8 cellular contexts compared by ENCODE assay signal in genomic region chr12:48958049-48958388, GRCh38. TPM values are rescaled to one million over a fixed set of nuclear protein-coding genes. Genes with fewer than 3 reads are reported as not detected.
DNase-seq lines count a peak whose midpoint lies in the region; ATAC-seq and TF ChIP-seq lines count a peak whose summit lies in the region.

No MANE protein-coding gene starts in this region.

- POLR2A ChIA-PET in HEK293T (lab: Yijun Ruan, JAX) = interaction anchor here (0.7 to 1.9 kb wide), 10 partner anchors 11 to 172 kb away, joined by 3 to 17 read pairs (median 6); partner anchors contain the start of gene WNT10B

- no peak for DNase-seq in stimulated activated naive CD8-positive, alpha-beta T cell treated with anti-CD3 and anti-CD28 coated beads, Interleukin-15, Interleukin-2, amounts not matched to agents 100 U/mL and 50 U/mL, for 24 hours
- DNase-seq in astrocyte of the cerebellum (ENCODE audit: low read depth) = no peak
- no peak for DNase-seq in mesothelial cell of epicardium (ENCODE audit: low spot score in 2 of 2, unreplicated experiment in 2 of 2)
- DNase-seq in HEK293T (ENCODE audit: extremely low spot score) = no peak
- no peak for DNase-seq in ureter (ENCODE audit: low spot score)

- CTCF ChIA-PET in HEK293T (lab: Yijun Ruan, JAX) = interaction anchor here (1.0 to 1.1 kb wide), 4 partner anchors 16 to 72 kb away, joined by 3 to 4 read pairs (median 3); no protein-coding TSS in a partner anchor

- H3K4me3 Mint-ChIP-seq in stimulated activated naive CD8-positive, alpha-beta T cell treated with anti-CD3 and anti-CD28 coated beads, Interleukin-15, Interleukin-2, amounts not matched to agents 100 ng/mL and 50 ng/mL, for 24 hours = peak overlapping the region; percentile 91
- peak overlapping the region; percentile 97 for H3K4me3 Mint-ChIP-seq in mesothelial cell of epicardium

- in situ Hi-C loops in astrocyte of the cerebellum (cut with HindIII; ENCODE audit: low sequenced_read_pairs) = no loop called here

- H3K4me3 ChIP-seq in astrocyte of the cerebellum (ENCODE audit: low read depth, low read length) = peak overlapping the region; percentile 96

- peaks cover 15% of the 10 kb centered on the region for H3K27me3 Mint-ChIP-seq in stimulated activated naive CD8-positive, alpha-beta T cell treated with anti-CD3 and anti-CD28 coated beads, Interleukin-15, Interleukin-2, amounts not matched to agents 100 ng/mL and 50 ng/mL, for 24 hours
- H3K27me3 Mint-ChIP-seq in mesothelial cell of epicardium (ENCODE audit: low read depth) = peaks cover 7% of the 10 kb centered on the region

- peaks cover 14% of the 10 kb centered on the region for H3K36me3 Mint-ChIP-seq in stimulated activated naive CD8-positive, alpha-beta T cell treated with anti-CD3 and anti-CD28 coated beads, Interleukin-15, Interleukin-2, amounts not matched to agents 100 ng/mL and 50 ng/mL, for 24 hours (ENCODE audit: low read depth)
- no peaks in the 10 kb centered on the region for H3K36me3 Mint-ChIP-seq in mesothelial cell of epicardium

- no peak for ATAC-seq in stimulated activated naive CD8-positive, alpha-beta T cell treated with anti-CD3 and anti-CD28 coated beads, Interleukin-15, Interleukin-2, amounts not matched to agents 100 U/mL and 50 U/mL, for 24 hours
- ATAC-seq in GM18868 (IDR thresholded peaks at IDR 0.05; ENCODE audit: unreplicated experiment) (no peak), GM21526 (IDR thresholded peaks at IDR 0.05; ENCODE audit: low FRiP score, unreplicated experiment) (no peak)

- no peak for TF ChIP-seq CTCF in astrocyte of the cerebellum (IDR thresholded peaks at IDR 0.05; ENCODE audit: low read depth, low read length, missing control alignments)
- no peak for TF ChIP-seq CTCF in mesothelial cell of epicardium (IDR thresholded peaks at IDR 0.05; ENCODE audit: unreplicated experiment)

- H3K9me3 Mint-ChIP-seq in stimulated activated naive CD8-positive, alpha-beta T cell treated with anti-CD3 and anti-CD28 coated beads, Interleukin-15, Interleukin-2, amounts not matched to agents 100 ng/mL and 50 ng/mL, for 24 hours = no peaks in the 10 kb centered on the region
- H3K9me3 Mint-ChIP-seq in mesothelial cell of epicardium = no peaks in the 10 kb centered on the region

- no peak overlapping the region for H3K27ac Mint-ChIP-seq in stimulated activated naive CD8-positive, alpha-beta T cell treated with anti-CD3 and anti-CD28 coated beads, Interleukin-15, Interleukin-2, amounts not matched to agents 100 ng/mL and 50 ng/mL, for 24 hours
- H3K27ac Mint-ChIP-seq in mesothelial cell of epicardium = peak overlapping the region; percentile 98

- peaks cover 38% of the 10 kb centered on the region for H3K4me1 Mint-ChIP-seq in stimulated activated naive CD8-positive, alpha-beta T cell treated with anti-CD3 and anti-CD28 coated beads, Interleukin-15, Interleukin-2, amounts not matched to agents 100 ng/mL and 50 ng/mL, for 24 hours (ENCODE audit: low read depth)
- peaks cover 17% of the 10 kb centered on the region for H3K4me1 Mint-ChIP-seq in mesothelial cell of epicardium

TF ChIP-seq in HEK293T, 16 proteins besides CTCF, POLR2A, EP300 and RAD21:
- TF ChIP-seq FOXA1 (IDR thresholded peaks at IDR 0.05) (no peak), TARDBP (IDR thresholded peaks at IDR 0.05) (no peak), FOXK2 (IDR thresholded peaks at IDR 0.05) (no peak), LEF1 (IDR thresholded peaks at IDR 0.05; ENCODE audit: borderline replicate concordance) (no peak), SP1 (IDR thresholded peaks at IDR 0.05) (no peak), FOXM1 (IDR thresholded peaks at IDR 0.05; ENCODE audit: borderline replicate concordance) (no peak), ELF4 (IDR thresholded peaks at IDR 0.05) (no peak), SUZ12 (IDR thresholded peaks at IDR 0.05) (no peak), L3MBTL2 (conservative IDR thresholded peaks at IDR 0.05) (no peak), ARNT (IDR thresholded peaks at IDR 0.05) (no peak), HDGF (IDR thresholded peaks at IDR 0.05; ENCODE audit: borderline replicate concordance) (no peak), BHLHE40 (IDR thresholded peaks at IDR 0.05; ENCODE audit: borderline replicate concordance) (no peak), CTBP1 (IDR thresholded peaks at IDR 0.05; ENCODE audit: borderline replicate concordance) (no peak), PKNOX1 (IDR thresholded peaks at IDR 0.05) (no peak), NFRKB (IDR thresholded peaks at IDR 0.05) (no peak)

RNA-seq across cellular contexts. Expression of gene ARF3, which starts 0.7 kb away (rescaled TPM):
- total RNA-seq in mesothelial cell of epicardium (123 to 125 TPM (median 125 TPM) in 3 replicates), ureter (164 TPM)

RNA-seq across cellular contexts. Expression of gene WNT10B, which starts 13.5 kb away (rescaled TPM):
- 0.77 to 1.2 TPM (median 0.98 TPM) in 3 replicates for total RNA-seq in mesothelial cell of epicardium
- 2.0 TPM for total RNA-seq in ureter

RNA-seq across cellular contexts. Expression of gene WNT1, which starts 20.1 kb away (rescaled TPM):
- total RNA-seq in mesothelial cell of epicardium (not detected in 3 replicates), ureter (not detected)

RNA-seq across cellular contexts. Expression of gene FKBP11, which starts 32.7 kb away (rescaled TPM):
- total RNA-seq in mesothelial cell of epicardium (30.5 to 34.7 TPM (median 33.7 TPM) in 3 replicates), ureter (24.9 TPM)

RNA-seq across cellular contexts. Expression of gene DDN, which starts 41.2 kb away (rescaled TPM):
- total RNA-seq in mesothelial cell of epicardium (0.27 to 0.36 TPM (median 0.29 TPM) in 3 replicates), ureter (0.10 TPM)
